24 cellular contexts compared by ENCODE assay signal in genomic region chr10:113095419-113095818, GRCh38.
A peak's percentile ranks its signal among the peaks of the same experiment; 100 is the strongest.
DNase-seq lines count a peak whose midpoint lies in the region; ATAC-seq and TF ChIP-seq lines count a peak whose summit lies in the region.
"Had no signal": no experiment of that assay in that cellular context is flagged by ENCODE, and none has a peak within 500 bp of the region (broad histone marks: within the 10 kb centered on the region; RNA-seq: fewer than 3 reads in every experiment).

No MANE protein-coding gene starts in this region.

- ATAC-seq in natural killer cell treated with Interleukin-12 subunit alpha and Interleukin-12 subunit beta and Interleukin-15 and Interleukin-18, amount 100 ng/mL, for 72 hours = no peak
- ATAC-seq in natural killer cell (no peak), gastroesophageal sphincter (no peak), GM18520 (IDR thresholded peaks at IDR 0.05; ENCODE audit: unreplicated experiment) (no peak)
- ATAC-seq: naive thymus-derived CD4-positive, alpha-beta T cell had no signal

- H3K4me1 ChIP-seq in gastroesophageal sphincter (peaks cover 0 to 51% (median 8%) of the 10 kb centered on the region in 3 donors), neural progenitor cell (peaks cover 21% of the 10 kb centered on the region), vagina (peaks cover 51% of the 10 kb centered on the region)

- H3K9me3 ChIP-seq in gastroesophageal sphincter (no peaks in the 10 kb centered on the region), neural progenitor cell (ENCODE audit: low read depth) (no peaks in the 10 kb centered on the region), vagina (no peaks in the 10 kb centered on the region)
- H3K9me3 ChIP-seq: adrenal gland had no signal

- no peaks in the 10 kb centered on the region for H3K27me3 Mint-ChIP-seq in natural killer cell treated with Interleukin-12 subunit alpha and Interleukin-12 subunit beta and Interleukin-15 and Interleukin-18, amount 100 ng/mL, for 72 hours
- H3K27me3 Mint-ChIP-seq in natural killer cell (ENCODE audit: low read depth in 2 of 2) (no peaks in the 10 kb centered on the region), neural progenitor cell (ENCODE audit: insufficient read depth, low read depth) (peaks cover 6% of the 10 kb centered on the region)

- H3F3A ChIP-seq in neural progenitor cell (ENCODE audit: low read depth) = peaks cover 12% of the 10 kb centered on the region

- intact Hi-C loops in natural killer cell (cut with micrococcal nuclease) (no loop called here), vagina (cut with DNase I) (no loop called here)

- TF ChIP-seq CTCF in natural killer cell (IDR thresholded peaks at IDR 0.05) = no peak
- no peak for TF ChIP-seq CTCF in gastroesophageal sphincter (IDR thresholded peaks at IDR 0.05)
- no peak for TF ChIP-seq CTCF in neural progenitor cell (IDR thresholded peaks at IDR 0.05)
- no peak for TF ChIP-seq CTCF in vagina (IDR thresholded peaks at IDR 0.05)

- H3K27me3 ChIP-seq in gastroesophageal sphincter = no peaks in the 10 kb centered on the region
- no peaks in the 10 kb centered on the region for H3K27me3 ChIP-seq in neural progenitor cell
- no peaks in the 10 kb centered on the region for H3K27me3 ChIP-seq in vagina
- H3K27me3 ChIP-seq: adrenal gland had no signal

- peaks cover 7% of the 10 kb centered on the region for H3K9me3 Mint-ChIP-seq in natural killer cell treated with Interleukin-12 subunit alpha and Interleukin-12 subunit beta and Interleukin-15 and Interleukin-18, amount 100 ng/mL, for 72 hours
- no peaks in the 10 kb centered on the region for H3K9me3 Mint-ChIP-seq in natural killer cell
- H3K9me3 Mint-ChIP-seq in neural progenitor cell = no peaks in the 10 kb centered on the region

- peaks cover 0 to 6% of the 10 kb centered on the region in 2 donors for H3K36me3 ChIP-seq in gastroesophageal sphincter
- H3K36me3 ChIP-seq in neural progenitor cell = no peaks in the 10 kb centered on the region
- no peaks in the 10 kb centered on the region for H3K36me3 ChIP-seq in vagina
- H3K36me3 ChIP-seq: adrenal gland had no signal

- H3K27ac Mint-ChIP-seq in natural killer cell treated with Interleukin-12 subunit alpha and Interleukin-12 subunit beta and Interleukin-15 and Interleukin-18, amount 100 ng/mL, for 72 hours = peak overlapping the region; percentile 72 to 94
- H3K27ac Mint-ChIP-seq in natural killer cell (no peak overlapping the region), neural progenitor cell (no peak overlapping the region)

- H3K4me3 Mint-ChIP-seq in natural killer cell treated with Interleukin-12 subunit alpha and Interleukin-12 subunit beta and Interleukin-15 and Interleukin-18, amount 100 ng/mL, for 72 hours = peak overlapping the region; percentile 27
- H3K4me3 Mint-ChIP-seq in natural killer cell (no peak overlapping the region), neural progenitor cell (no peak overlapping the region)
- H3K4me3 Mint-ChIP-seq: naive thymus-derived CD4-positive, alpha-beta T cell had no signal

- H3K79me2 ChIP-seq in neural progenitor cell (ENCODE audit: low read depth) = peaks cover 63% of the 10 kb centered on the region

- no peak overlapping the region for H3K9ac ChIP-seq in neural progenitor cell

- peaks cover 12% of the 10 kb centered on the region for H3K36me3 Mint-ChIP-seq in natural killer cell treated with Interleukin-12 subunit alpha and Interleukin-12 subunit beta and Interleukin-15 and Interleukin-18, amount 100 ng/mL, for 72 hours
- H3K36me3 Mint-ChIP-seq in natural killer cell (no peaks in the 10 kb centered on the region), neural progenitor cell (peaks cover 22% of the 10 kb centered on the region)

- H4K20me1 ChIP-seq in neural progenitor cell (ENCODE audit: low read depth) = peaks cover 41% of the 10 kb centered on the region

- no peak for DNase-seq in natural killer cell treated with Interleukin-12 subunit alpha and Interleukin-12 subunit beta and Interleukin-15 and Interleukin-18, amount 100 ng/mL, for 72 hours (ENCODE audit: low spot score)
- DNase-seq in natural killer cell (no peak), neural progenitor cell (ENCODE audit: low spot score) (no peak), vagina (ENCODE audit: extremely low spot score in 2 of 2) (no peak), GM03348 (ENCODE audit: low spot score) (no peak)
- no peak for DNase-seq in activated naive CD4-positive, alpha-beta T cell treated with Interleukin-2 at 50 U/mL for 16 hours
- DNase-seq: activated CD4-positive, alpha-beta T cell treated with anti-CD3 and anti-CD28 coated beads for 48 hours; activated effector memory CD4-positive, alpha-beta T cell treated with anti-CD3 and anti-CD28 coated beads, Interleukin-2, amount 50 U/mL, for 16 hours; dermis blood vessel endothelial cell; DMS 273 treated with DMSO at 0.1 percent for 48 hours; foreskin fibroblast; hippocampal formation; naive thymus-derived CD4-positive, alpha-beta T cell; NCI-H1105; NCI-H2107; NCI-H524; posterior cingulate gyrus; SHP77; stimulated activated CD4-positive, alpha-beta T cell treated with anti-CD3 and anti-CD28 coated beads, Interleukin-4, amount 100 ng/mL, for 24 hours had no signal

- no peak overlapping the region for H3K4me2 ChIP-seq in neural progenitor cell

- WGBS in gastroesophageal sphincter (ENCODE audit: low coverage in 1 of 2), 2 donors = 61 to 71% methylated on average over 6 to 7 of the region's 8 CpGs

- H3K27ac ChIP-seq in gastroesophageal sphincter = peak overlapping the region in 3 of 4 donors; percentile 15 to 73 (median 68)
- H3K27ac ChIP-seq in neural progenitor cell = peak overlapping the region; percentile 7
- H3K27ac ChIP-seq in vagina = peak overlapping the region; percentile 73
- H3K27ac ChIP-seq: adrenal gland, C4-2B had no signal

- H3K4me3 ChIP-seq in gastroesophageal sphincter = no peak overlapping the region
- H3K4me3 ChIP-seq in neural progenitor cell = no peak overlapping the region
- no peak overlapping the region for H3K4me3 ChIP-seq in vagina
- H3K4me3 ChIP-seq: adrenal gland, lung had no signal

- H2AFZ ChIP-seq in neural progenitor cell (replicated peaks) = no peak overlapping the region

- TF ChIP-seq EP300 in gastroesophageal sphincter (IDR thresholded peaks at IDR 0.05) = no peak

- H3K4me1 Mint-ChIP-seq in natural killer cell treated with Interleukin-12 subunit alpha and Interleukin-12 subunit beta and Interleukin-15 and Interleukin-18, amount 100 ng/mL, for 72 hours (ENCODE audit: low read depth in 2 of 2) = peaks cover 31 to 33% of the 10 kb centered on the region in 2 donors
- H3K4me1 Mint-ChIP-seq in natural killer cell (peaks cover 14 to 25% of the 10 kb centered on the region in 2 donors), neural progenitor cell (peaks cover 53% of the 10 kb centered on the region)

- TF ChIP-seq POLR2A in gastroesophageal sphincter (IDR thresholded peaks at IDR 0.05) (no peak), vagina (IDR thresholded peaks at IDR 0.05) (no peak)

Comparison
In these comparisons a context has a peak if more than half of its experiments do, and no peak if none do; other contexts are left out.
1. H3K27ac Mint-ChIP-seq: peak in natural killer cell treated with Interleukin-12 subunit alpha and Interleukin-12 subunit beta and Interleukin-15 and Interleukin-18, amount 100 ng/mL, for 72 hours (2 of 2); none in natural killer cell (0 of 2) and neural progenitor cell (single experiment).
2. H3K27ac ChIP-seq: peak in every context shown above with its lines; median percentile 73 in vagina; 68 in gastroesophageal sphincter; 7 in neural progenitor cell.